7 cellular contexts compared by ENCODE assay signal in the genomic region with DNA sequence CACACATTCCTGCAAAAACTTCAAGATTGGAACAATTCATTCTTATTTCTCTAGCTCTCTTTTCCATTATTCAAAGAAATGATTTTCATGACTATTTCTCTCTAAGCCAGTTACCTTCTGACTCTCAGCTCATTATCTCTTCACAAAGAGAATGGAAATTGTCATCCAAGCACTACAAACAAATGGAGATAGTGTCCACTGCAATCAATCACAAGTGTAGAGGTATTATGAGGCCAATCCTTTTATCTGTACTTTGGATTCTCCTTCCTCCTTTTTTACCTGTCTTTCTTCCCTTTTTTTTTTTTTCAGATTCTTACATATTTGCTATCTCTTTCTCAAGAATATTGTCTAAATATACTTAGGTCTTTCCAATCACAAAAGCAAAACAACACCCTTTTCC.
"Had no signal": no experiment of that assay in that cellular context is flagged by ENCODE, and none has a peak within 500 bp of the region (broad histone marks: within the 10 kb centered on the region; RNA-seq: fewer than 3 reads in every experiment).

No MANE protein-coding gene starts in this region.

- H3K27ac ChIP-seq: HL-60, KMS-11 had no signal

- ATAC-seq: HepG2 had no signal

- H3K9ac ChIP-seq: KMS-11 had no signal

- FAIRE-seq: HepG2, HTR-8/SVneo had no signal

- H3K4me2 ChIP-seq: KMS-11 had no signal

- DNase-seq: IMR-90, KBM-7, KG1 had no signal
